ENCODE assay signal across 1 cellular context in the genomic region with DNA sequence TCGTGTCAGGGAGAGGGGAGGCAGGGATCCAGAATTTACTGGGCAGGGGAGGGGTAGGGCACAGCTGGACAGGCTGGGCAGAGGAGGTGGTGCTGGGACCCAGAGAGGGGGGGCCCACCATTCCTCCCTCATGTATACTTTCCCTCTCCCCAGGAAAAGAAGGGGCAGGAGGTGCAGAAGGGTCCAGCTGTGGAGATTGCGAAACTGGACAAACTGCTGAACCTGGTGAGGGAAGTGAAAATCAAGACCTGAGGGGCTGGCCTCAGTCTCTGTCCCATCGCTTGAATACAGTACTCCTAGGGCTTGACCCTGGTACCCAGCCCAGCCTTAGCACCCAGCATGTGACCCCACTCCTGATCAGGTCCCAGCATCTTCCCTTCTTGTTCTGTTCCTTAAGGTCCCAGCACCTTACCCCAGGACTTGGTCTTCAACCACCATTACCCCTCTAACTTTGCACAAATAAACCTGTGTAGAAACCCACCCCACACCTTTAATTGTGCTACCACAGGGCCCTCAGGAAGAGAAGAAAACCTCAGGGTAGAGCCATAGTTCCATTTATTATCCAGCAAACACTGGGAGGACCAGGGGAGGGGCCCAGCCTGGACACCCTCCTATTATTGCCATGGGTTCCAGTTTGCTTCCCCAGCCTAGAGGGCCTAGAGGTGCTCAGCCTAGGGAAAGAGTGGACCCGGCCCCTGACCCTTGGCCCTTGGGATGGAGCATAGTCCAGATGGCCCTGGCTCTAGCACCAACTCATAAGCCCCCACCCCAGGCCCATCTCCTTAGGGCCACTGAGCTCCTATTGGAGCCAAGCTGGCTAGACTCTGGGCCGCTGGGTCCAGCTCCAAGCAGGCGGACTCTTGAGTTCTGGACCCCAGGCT.
TF ChIP-seq lines count a peak whose summit lies in the region.

No MANE protein-coding gene starts in this region.

TF ChIP-seq in IMR-90, 13 proteins besides CTCF, POLR2A, EP300 and RAD21:
- TF ChIP-seq CEBPB (IDR thresholded peaks at IDR 0.05; ENCODE audit: low read depth, low read length) (peak; percentile 69), RCOR1 (IDR thresholded peaks at IDR 0.05; ENCODE audit: insufficient replicate concordance, low read length) (no peak)
TF ChIP-seq in IMR-90: peak in this region for 1.
